ENCODE assay signal across 8 cellular contexts in the genomic region with DNA sequence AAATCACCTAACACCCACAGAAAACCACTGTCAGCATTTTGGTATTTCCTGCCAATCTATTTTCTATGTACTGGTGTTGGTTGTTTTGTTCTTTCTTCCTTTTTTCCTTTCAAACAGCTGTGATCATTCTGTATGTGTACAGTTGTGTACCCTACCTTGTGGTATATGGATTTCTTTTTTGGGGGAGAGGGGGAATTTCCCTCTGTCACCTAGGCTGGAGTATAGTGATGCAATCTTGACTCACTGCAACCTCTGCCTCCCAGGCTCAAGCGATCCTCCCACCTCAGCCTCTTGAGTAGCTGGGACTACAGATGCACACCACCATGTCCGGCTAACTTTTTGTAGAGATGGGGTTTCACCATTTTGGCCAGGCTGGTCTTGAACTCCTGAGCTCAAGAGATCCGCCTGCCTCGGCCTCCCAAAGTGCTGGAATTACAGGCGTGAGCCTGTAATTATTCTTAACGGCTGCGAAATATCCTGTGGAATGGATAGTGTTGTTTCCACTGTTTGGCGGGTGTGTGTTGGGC. TPM values are rescaled to one million over a fixed set of nuclear protein-coding genes. Genes with fewer than 3 reads are reported as not detected.
DNase-seq lines count a peak whose midpoint lies in the region; ATAC-seq, FAIRE-seq and TF ChIP-seq lines count a peak whose summit lies in the region.
"Not testable (repeated sequence)": the region's sequence is repeated elsewhere in the genome, so short reads cannot be mapped to it uniquely, and the experiment has no call there.

No MANE protein-coding gene starts in this region.

- 61% methylated on average over 8 of the region's 8 CpGs for whole genome bisulfite sequencing in K562 (ENCODE audit: insufficient coverage, low coverage, missing lambda C conversion rate)

- CTCF ChIA-PET in K562 (lab: Yijun Ruan, JAX; ENCODE audit: low intra/inter-chr PET ratio), result not testable (repeated sequence)

- not testable (repeated sequence) for TF ChIP-seq RAD21 in K562 (CRISPR knock-in tag; conservative IDR thresholded peaks at IDR 0.05 in 1 of 2, IDR thresholded peaks at IDR 0.05 in 1 of 2)

- H4K20me1 ChIP-seq in K562 (replicated peaks; ENCODE audit: control insufficient read depth, insufficient read depth, low read length), result not testable (repeated sequence)

- not testable (repeated sequence) for H2AFZ ChIP-seq in K562 (ENCODE audit: low read depth, low read length)

- H3K27me3 Mint-ChIP-seq in CD4-positive, CD25-positive, alpha-beta regulatory T cell; activated CD4-positive, alpha-beta T cell treated with anti-CD3 and anti-CD28 coated beads, Interleukin-2, amount 10 ng/mL, durations not matched to agents 24 days and 14 days; natural killer cell treated with Interleukin-12 subunit alpha and Interleukin-12 subunit beta and Interleukin-15 and Interleukin-18, amount 100 ng/mL, for 72 hours: not testable (repeated sequence)

- H3K27ac ChIP-seq in CD4-positive, CD25-positive, alpha-beta regulatory T cell (ENCODE audit: insufficient read depth, low read length, poor library complexity, severe bottlenecking); K562 (ENCODE audit: extremely low read depth, low read depth, low read length): not testable (repeated sequence)
- peak overlapping the region; percentile 95 for H3K27ac ChIP-seq in HUES48 (ENCODE audit: low read depth, low read length)

- not testable (repeated sequence) for TF ChIP-seq EP300 in K562 (IDR thresholded peaks at IDR 0.05; ENCODE audit: low read length)

- not testable (repeated sequence) for H3K36me3 Mint-ChIP-seq in CD4-positive, CD25-positive, alpha-beta regulatory T cell; natural killer cell treated with Interleukin-12 subunit alpha and Interleukin-12 subunit beta and Interleukin-15 and Interleukin-18, amount 100 ng/mL, for 72 hours
- H3K36me3 Mint-ChIP-seq in activated CD4-positive, alpha-beta T cell treated with anti-CD3 and anti-CD28 coated beads, Interleukin-2, amount 10 ng/mL, durations not matched to agents 24 days and 14 days (ENCODE audit: low read depth), result peaks cover 19% of the 10 kb centered on the region

- peak in 1 of 2 donors; percentile 42 for ATAC-seq in CD4-positive, CD25-positive, alpha-beta regulatory T cell (ENCODE audit: low read depth in 2 of 2)
- ATAC-seq in GM18861 (IDR thresholded peaks at IDR 0.05; ENCODE audit: unreplicated experiment) (peak; percentile 71), GM21528 (IDR thresholded peaks at IDR 0.05; ENCODE audit: low FRiP score, unreplicated experiment) (peak; percentile 66), HG02981 (IDR thresholded peaks at IDR 0.05; ENCODE audit: unreplicated experiment) (peak; percentile 46), K562 (peak; percentile 44; the same call in 2 of the 3 replicates)
- ATAC-seq in natural killer cell treated with Interleukin-12 subunit alpha and Interleukin-12 subunit beta and Interleukin-15 and Interleukin-18, amount 100 ng/mL, for 72 hours, result peak; percentile 72 to 80

- intact Hi-C loops in activated CD4-positive, alpha-beta T cell treated with anti-CD3 and anti-CD28 coated beads, Interleukin-2, amount 10 ng/mL, durations not matched to agents 24 days and 14 days (cut with micrococcal nuclease), result loop anchor here (1.0 to 5.0 kb wide), 8 partner anchors 7 to 277 kb away; no protein-coding TSS in a partner anchor
- intact Hi-C loops in K562 (cut with micrococcal nuclease), result not testable (repeated sequence)

- H3K4me3 Mint-ChIP-seq in CD4-positive, CD25-positive, alpha-beta regulatory T cell, result peak overlapping the region in 3 of 4 donors; percentile 19 to 46 (median 44)
- H3K4me3 Mint-ChIP-seq in activated CD4-positive, alpha-beta T cell treated with anti-CD3 and anti-CD28 coated beads, Interleukin-2, amount 10 ng/mL, durations not matched to agents 24 days and 14 days, result peak overlapping the region; percentile 46
- peak overlapping the region; percentile 73 for H3K4me3 Mint-ChIP-seq in natural killer cell treated with Interleukin-12 subunit alpha and Interleukin-12 subunit beta and Interleukin-15 and Interleukin-18, amount 100 ng/mL, for 72 hours

- not testable (repeated sequence) for TF ChIP-seq CTCF in K562 (IDR thresholded peaks at IDR 0.05 in 2 of 3, conservative IDR thresholded peaks at IDR 0.05 in 1 of 3; ENCODE audit: insufficient read depth in 2 of 3, low read depth in 1 of 3, low read length in 3 of 3)

- H3K27me3 ChIP-seq in CD4-positive, CD25-positive, alpha-beta regulatory T cell (ENCODE audit: control insufficient read depth, insufficient read depth, low read length); HUES48 (ENCODE audit: control insufficient read depth, insufficient read depth, low read length); K562 (ENCODE audit: control insufficient read depth in 2 of 2, insufficient read depth in 2 of 2, low read length in 2 of 2): not testable (repeated sequence)

- not testable (repeated sequence) for H3K9me3 Mint-ChIP-seq in CD4-positive, CD25-positive, alpha-beta regulatory T cell; activated CD4-positive, alpha-beta T cell treated with anti-CD3 and anti-CD28 coated beads, Interleukin-2, amount 10 ng/mL, durations not matched to agents 24 days and 14 days; natural killer cell treated with Interleukin-12 subunit alpha and Interleukin-12 subunit beta and Interleukin-15 and Interleukin-18, amount 100 ng/mL, for 72 hours

- peaks cover 11 to 28% (median 16%) of the 10 kb centered on the region in 4 donors for H3K4me1 Mint-ChIP-seq in CD4-positive, CD25-positive, alpha-beta regulatory T cell
- H3K4me1 Mint-ChIP-seq in activated CD4-positive, alpha-beta T cell treated with anti-CD3 and anti-CD28 coated beads, Interleukin-2, amount 10 ng/mL, durations not matched to agents 24 days and 14 days, result peaks cover 63% of the 10 kb centered on the region
- H3K4me1 Mint-ChIP-seq in natural killer cell treated with Interleukin-12 subunit alpha and Interleukin-12 subunit beta and Interleukin-15 and Interleukin-18, amount 100 ng/mL, for 72 hours (ENCODE audit: low read depth in 2 of 2), result peaks cover 38 to 48% of the 10 kb centered on the region in 2 donors

- H3K9me1 ChIP-seq in K562 (ENCODE audit: control insufficient read depth, insufficient read depth, low read length), result not testable (repeated sequence)

- not testable (repeated sequence) for TF ChIP-seq POLR2A in K562 (conservative IDR thresholded peaks at IDR 0.05)

- H3K9ac ChIP-seq in HUES48 (ENCODE audit: low read depth, low read length); K562 (ENCODE audit: insufficient read depth in 1 of 2, low read depth in 2 of 2, low read length in 2 of 2): not testable (repeated sequence)

- peak overlapping the region in 2 of 3 donors; percentile 15 to 69 for H3K27ac Mint-ChIP-seq in CD4-positive, CD25-positive, alpha-beta regulatory T cell
- H3K27ac Mint-ChIP-seq in activated CD4-positive, alpha-beta T cell treated with anti-CD3 and anti-CD28 coated beads, Interleukin-2, amount 10 ng/mL, durations not matched to agents 24 days and 14 days, result peak overlapping the region; percentile 80
- peak overlapping the region; percentile 16 to 22 for H3K27ac Mint-ChIP-seq in natural killer cell treated with Interleukin-12 subunit alpha and Interleukin-12 subunit beta and Interleukin-15 and Interleukin-18, amount 100 ng/mL, for 72 hours

- H3K79me2 ChIP-seq in K562 (ENCODE audit: control insufficient read depth, insufficient read depth, low read length), result not testable (repeated sequence)

- not testable (repeated sequence) for BruUV-seq in K562 (replicated peaks; lab: Mats Ljungman, UMichigan)

- POLR2A ChIA-PET in K562 (lab: Yijun Ruan, JAX), result not testable (repeated sequence)

- H3K9me3 ChIP-seq in CD4-positive, CD25-positive, alpha-beta regulatory T cell (ENCODE audit: control insufficient read depth in 2 of 2, low read length in 2 of 2); HUES48 (ENCODE audit: control insufficient read depth, insufficient read depth, low read length); K562 (replicated peaks; ENCODE audit: control insufficient read depth, insufficient read depth, low read depth, low read length): not testable (repeated sequence)

- peak in 1 of 3 donors; percentile 54 for DNase-seq in CD4-positive, CD25-positive, alpha-beta regulatory T cell
- DNase-seq in activated CD4-positive, alpha-beta T cell treated with anti-CD3 and anti-CD28 coated beads, Interleukin-2, amount 10 ng/mL, durations not matched to agents 24 days and 14 days, result peak; percentile 78
- DNase-seq in K562 (ENCODE audit: extremely low read depth in 1 of 4, low spot score in 3 of 4); natural killer cell treated with Interleukin-12 subunit alpha and Interleukin-12 subunit beta and Interleukin-15 and Interleukin-18, amount 100 ng/mL, for 72 hours (ENCODE audit: low spot score): not testable (repeated sequence)

- H3K4me1 ChIP-seq in CD4-positive, CD25-positive, alpha-beta regulatory T cell (ENCODE audit: control insufficient read depth, insufficient read depth, low read length, poor library complexity, severe bottlenecking), result peaks cover 22% of the 10 kb centered on the region
- H3K4me1 ChIP-seq in HUES48 (ENCODE audit: control insufficient read depth, insufficient read depth, low read length), result peaks cover 19% of the 10 kb centered on the region
- not testable (repeated sequence) for H3K4me1 ChIP-seq in K562 (replicated peaks in 1 of 2; ENCODE audit: control insufficient read depth in 2 of 2, insufficient read depth in 2 of 2, low read length in 2 of 2)

- not testable (repeated sequence) for H3K4me2 ChIP-seq in K562 (ENCODE audit: insufficient read depth, low read length)

- in situ Hi-C loops in K562 (cut with MboI), result loop anchor here (25.0 kb wide), 1 partner anchor 392 kb away; no protein-coding TSS in a partner anchor

- FAIRE-seq in K562 (lab: Jason Lieb, UNC), result not testable (repeated sequence)

- not testable (repeated sequence) for H3K4me3 ChIP-seq in CD4-positive, CD25-positive, alpha-beta regulatory T cell (ENCODE audit: low read depth, low read length); HUES48 (ENCODE audit: low read depth, low read length); K562

- H3K36me3 ChIP-seq in CD4-positive, CD25-positive, alpha-beta regulatory T cell (ENCODE audit: control insufficient read depth, insufficient read depth, low read length); HUES48 (ENCODE audit: control insufficient read depth, insufficient read depth, low read length); K562 (ENCODE audit: control insufficient read depth, insufficient read depth, low read length): not testable (repeated sequence)

RNA-seq across cellular contexts. Expression of a gene that starts 31.4 kb away (rescaled TPM):
- total RNA-seq in CD4-positive, CD25-positive, alpha-beta regulatory T cell, result 142 TPM
- polyA plus RNA-seq in CD4-positive, CD25-positive, alpha-beta regulatory T cell, result 1 to 10 TPM; 1.3 to 5.1 (median 2.3) TPM
- total RNA-seq in activated CD4-positive, alpha-beta T cell treated with anti-CD3 and anti-CD28 coated beads, Interleukin-2, amount 10 ng/mL, durations not matched to agents 24 days and 14 days, result 76.0 and 79.9 TPM in 2 replicates
- total RNA-seq in K562 (2011; cell fraction: chromatin; rRNA removed; ENCODE audit: low replicate concordance), result 4.3 and 7.9 TPM in 2 replicates
- total RNA-seq in K562 (2011; cell fraction: nucleolus; rRNA removed), result 4.7 and 6.2 TPM in 2 replicates
- 3.0 and 4.0 TPM in 2 replicates for total RNA-seq in K562 (2011; cell fraction: nucleoplasm; rRNA removed)
- total RNA-seq in K562 (2014; rRNA removed), result 1.4 and 2.8 TPM in 2 replicates
- 2.2 and 2.3 TPM in 2 replicates for total RNA-seq in K562 (2014; rRNA removed; fragmentation: Illumina TruSeq; extraction: Trizol)
- 2.0 and 2.4 TPM in 2 replicates for total RNA-seq in K562 (2015; rRNA removed; fragmentation: Illumina TruSeq; extraction: Trizol)
- total RNA-seq in K562 (2021), result 3.4 and 3.5 TPM in 2 replicates
- 2.5 and 3.4 TPM in 2 replicates for polyA plus RNA-seq in K562 (2011; rRNA removed)
- polyA plus RNA-seq in K562 (2011; cell fraction: cytosol; rRNA removed), result 2.9 and 4.8 TPM in 2 replicates
- 3.3 and 6.1 TPM in 2 replicates for polyA plus RNA-seq in K562 (2011; cell fraction: nucleus; rRNA removed)
- polyA plus RNA-seq in K562 (2012), result 4.0 and 6.8 TPM in 2 replicates
- 2.4 TPM in 2 replicates for polyA plus RNA-seq in K562 (2014; fragmentation: Illumina TruSeq; extraction: Trizol)
- under 1 TPM; 0.49 to 0.71 TPM for polyA plus RNA-seq in K562 (2014; fragmentation: Nextera tagmentation; extraction: Ambion mirVana)
- polyA plus RNA-seq in K562 (2014; rRNA removed), result 1.5 and 1.9 TPM in 2 replicates
- polyA minus RNA-seq in K562 (2011; rRNA and poly(A)+ RNA removed), result 5.1 and 10.5 TPM in 2 replicates
- polyA minus RNA-seq in K562 (2011; cell fraction: cytosol; rRNA and poly(A)+ RNA removed), result 5.7 and 12.0 TPM in 2 replicates
- 3.2 and 4.7 TPM in 2 replicates for polyA minus RNA-seq in K562 (2011; cell fraction: nucleus; rRNA and poly(A)+ RNA removed)
- total RNA-seq in natural killer cell treated with Interleukin-12 subunit alpha and Interleukin-12 subunit beta and Interleukin-15 and Interleukin-18, amount 100 ng/mL, for 72 hours, result 100 to 1,000 TPM; 159 to 311 TPM

RNA-seq across cellular contexts. Expression of a gene that starts 38.4 kb away (rescaled TPM):
- total RNA-seq in CD4-positive, CD25-positive, alpha-beta regulatory T cell, result 47.7 TPM
- 10 to 100 TPM; 61.1 to 68.9 (median 67.0) TPM for polyA plus RNA-seq in CD4-positive, CD25-positive, alpha-beta regulatory T cell
- total RNA-seq in activated CD4-positive, alpha-beta T cell treated with anti-CD3 and anti-CD28 coated beads, Interleukin-2, amount 10 ng/mL, durations not matched to agents 24 days and 14 days, result 82.2 and 87.3 TPM in 2 replicates
- 3.4 and 23.8 TPM in 2 replicates for total RNA-seq in K562 (2011; cell fraction: chromatin; rRNA removed; ENCODE audit: low replicate concordance)
- total RNA-seq in K562 (2011; cell fraction: nucleolus; rRNA removed), result 2.0 and 2.6 TPM in 2 replicates
- 6.0 and 6.1 TPM in 2 replicates for total RNA-seq in K562 (2011; cell fraction: nucleoplasm; rRNA removed)
- 25.7 and 32.0 TPM in 2 replicates for total RNA-seq in K562 (2014; rRNA removed)
- 60.9 and 72.4 TPM in 2 replicates for total RNA-seq in K562 (2014; rRNA removed; fragmentation: Illumina TruSeq; extraction: Trizol)
- 57.2 and 61.5 TPM in 2 replicates for total RNA-seq in K562 (2015; rRNA removed; fragmentation: Illumina TruSeq; extraction: Trizol)
- 35.1 and 42.0 TPM in 2 replicates for total RNA-seq in K562 (2021)
- polyA plus RNA-seq in K562 (2011; rRNA removed), result 16.2 and 21.4 TPM in 2 replicates
- polyA plus RNA-seq in K562 (2011; cell fraction: cytosol; rRNA removed), result 2.8 and 6.6 TPM in 2 replicates
- 5.5 and 7.9 TPM in 2 replicates for polyA plus RNA-seq in K562 (2011; cell fraction: nucleus; rRNA removed)
- 31.6 and 34.7 TPM in 2 replicates for polyA plus RNA-seq in K562 (2012)
- polyA plus RNA-seq in K562 (2014; fragmentation: Illumina TruSeq; extraction: Trizol), result 52.7 and 62.6 TPM in 2 replicates
- polyA plus RNA-seq in K562 (2014; fragmentation: Nextera tagmentation; extraction: Ambion mirVana), result 10 to 100 TPM; 21.3 to 24.5 TPM
- polyA plus RNA-seq in K562 (2014; rRNA removed), result 31.6 and 39.3 TPM in 2 replicates
- polyA minus RNA-seq in K562 (2011; rRNA and poly(A)+ RNA removed), result 25.1 and 30.5 TPM in 2 replicates
- polyA minus RNA-seq in K562 (2011; cell fraction: cytosol; rRNA and poly(A)+ RNA removed), result 13.5 and 14.9 TPM in 2 replicates
- 4.4 and 10.4 TPM in 2 replicates for polyA minus RNA-seq in K562 (2011; cell fraction: nucleus; rRNA and poly(A)+ RNA removed)
- 10 to 100 TPM; 55.2 to 56.6 TPM for total RNA-seq in natural killer cell treated with Interleukin-12 subunit alpha and Interleukin-12 subunit beta and Interleukin-15 and Interleukin-18, amount 100 ng/mL, for 72 hours

Comparison
In these comparisons a context has a peak if more than half of its experiments do, and no peak if none do; other contexts are left out.
1. H3K27ac Mint-ChIP-seq: peak in every context shown above with its lines; median percentile 80 in activated CD4-positive, alpha-beta T cell treated with anti-CD3 and anti-CD28 coated beads, Interleukin-2, amount 10 ng/mL, durations not matched to agents 24 days and 14 days; 42 in CD4-positive, CD25-positive, alpha-beta regulatory T cell; 19 in natural killer cell treated with Interleukin-12 subunit alpha and Interleukin-12 subunit beta and Interleukin-15 and Interleukin-18, amount 100 ng/mL, for 72 hours.